In genomic region chr5:159158553-159159091, GRCh38 we compare ENCODE assay signal across 1 cellular context. TPM values are rescaled to one million over a fixed set of nuclear protein-coding genes. Genes with fewer than 3 reads are reported as not detected.
"Had no signal": no experiment of that assay in that cellular context is flagged by ENCODE, and none has a peak within 500 bp of the region (broad histone marks: within the 10 kb centered on the region; RNA-seq: fewer than 3 reads in every experiment).

No MANE protein-coding gene starts in this region.

RNA-seq across cellular contexts. Expression of gene EBF1, which starts 58.9 kb away (rescaled TPM):
- total RNA-seq: RPMI7951 had no signal
